21 cellular contexts compared by ENCODE assay signal in the genomic region with DNA sequence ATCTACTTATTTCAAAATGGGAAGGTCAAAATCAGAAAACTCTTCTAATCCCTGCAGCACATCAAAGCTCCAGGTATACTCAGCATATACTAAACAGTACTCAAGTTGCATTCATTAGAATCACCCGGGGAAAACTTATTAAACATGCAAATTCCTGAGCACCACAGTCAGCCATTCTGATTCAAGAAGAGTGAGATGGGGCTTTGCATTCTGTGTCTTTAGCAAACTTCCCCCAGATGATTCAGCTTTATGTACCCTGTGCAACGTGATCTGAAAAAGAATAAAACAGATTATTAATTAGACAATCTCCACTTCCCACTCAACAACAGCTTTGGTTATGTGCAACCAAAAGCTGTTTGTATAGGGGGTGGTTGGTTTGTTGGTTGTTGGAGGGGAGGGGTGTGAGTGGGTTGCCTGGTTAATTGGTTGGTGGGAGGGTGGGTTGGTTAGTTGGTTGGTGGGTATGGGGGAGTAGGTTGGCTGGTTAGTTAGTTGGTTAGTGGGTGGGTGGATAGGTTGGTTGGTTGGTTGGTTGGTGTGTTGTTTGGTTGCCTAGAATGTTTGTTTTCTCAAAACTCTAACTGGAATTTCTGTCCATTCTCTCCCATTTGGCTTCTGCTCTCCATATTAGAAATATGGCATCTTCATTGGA.
A peak's percentile ranks its signal among the peaks of the same experiment; 100 is the strongest.
DNase-seq lines count a peak whose midpoint lies in the region; ATAC-seq and TF ChIP-seq lines count a peak whose summit lies in the region.
"Had no signal": no experiment of that assay in that cellular context is flagged by ENCODE, and none has a peak within 500 bp of the region (broad histone marks: within the 10 kb centered on the region; RNA-seq: fewer than 3 reads in every experiment).

No MANE protein-coding gene starts in this region.

- no peaks in the 10 kb centered on the region for H4K20me1 ChIP-seq in osteoblast (ENCODE audit: insufficient read depth, low read length)

- H3K27ac ChIP-seq in osteoblast (ENCODE audit: low read depth, low read length) (no peak overlapping the region), tibial artery (no peak overlapping the region)
- H3K27ac ChIP-seq: KMS-11, RWPE1 had no signal

- H3K4me3 ChIP-seq in epithelial cell of esophagus (ENCODE audit: low read length) (no peak overlapping the region), osteoblast (ENCODE audit: insufficient read depth, low read length) (no peak overlapping the region), tibial artery (no peak overlapping the region)

- H3K27me3 ChIP-seq in osteoblast (ENCODE audit: insufficient read depth, low read length) (no peaks in the 10 kb centered on the region), tibial artery (peaks cover 0 to 3% of the 10 kb centered on the region in 2 donors)

- no peak overlapping the region for H3K4me2 ChIP-seq in osteoblast (ENCODE audit: insufficient read depth, low read length)
- H3K4me2 ChIP-seq: KMS-11 had no signal

- DNase-seq in EL (peak; percentile 29), NCI-H526 treated with DMSO at 0.1 percent for 48 hours (lab: John Stamatoyannopoulos, UW) (peak; percentile 6), epithelial cell of esophagus (ENCODE audit: low read depth) (peak; percentile 13), osteoblast (ENCODE audit: insufficient read length, low spot score, missing footprints) (peak; percentile 87), tibial artery (no peak), GM03348 (ENCODE audit: low spot score) (no peak), left cardiac atrium (no peak)
- DNase-seq: CD4-positive, alpha-beta memory T cell; COR-L47; DMS 273 treated with DMSO at 0.1 percent for 48 hours; DMS79; H9; NCI-H1048; NCI-H1417; NCI-H1694; NCI-H2029 treated with DMSO at 0.1 percent for 48 hours; NCI-H69; SHP77 treated with DMSO at 0.1 percent for 48 hours had no signal

- H3K4me1 ChIP-seq in osteoblast (ENCODE audit: insufficient read depth, low read length): peaks cover 4% of the 10 kb centered on the region
- H3K4me1 ChIP-seq in tibial artery: no peaks in the 10 kb centered on the region

- no peaks in the 10 kb centered on the region for H3K79me2 ChIP-seq in osteoblast (ENCODE audit: insufficient read depth, low read length)

- intact Hi-C loops in tibial artery (cut with DNase I; ENCODE audit: low total_unique reads): no loop called here
- intact Hi-C loops in left cardiac atrium (cut with DNase I): no loop called here

- TF ChIP-seq CTCF in epithelial cell of esophagus (IDR thresholded peaks at IDR 0.05; ENCODE audit: insufficient read depth, low read depth, low read length, missing control alignments) (no peak), osteoblast (IDR thresholded peaks at IDR 0.05; ENCODE audit: extremely low read depth, low read depth, low read length) (no peak), tibial artery (IDR thresholded peaks at IDR 0.05) (no peak)

- no peak for ATAC-seq in left cardiac atrium
- no peak for ATAC-seq in HG02870 (IDR thresholded peaks at IDR 0.05; ENCODE audit: unreplicated experiment)

- no peaks in the 10 kb centered on the region for H3K9me3 ChIP-seq in osteoblast (ENCODE audit: low read depth, low read length)
- no peaks in the 10 kb centered on the region for H3K9me3 ChIP-seq in tibial artery

- H2AFZ ChIP-seq in osteoblast (ENCODE audit: low read length): no peak overlapping the region

- no peaks in the 10 kb centered on the region for H3K36me3 ChIP-seq in osteoblast (ENCODE audit: insufficient read depth, low read length)
- no peaks in the 10 kb centered on the region for H3K36me3 ChIP-seq in tibial artery

Comparison
In these comparisons a context has a peak if more than half of its experiments do, and no peak if none do; other contexts are left out.
1. DNase-seq: peak in EL (single experiment), NCI-H526 treated with DMSO at 0.1 percent for 48 hours (single experiment), epithelial cell of esophagus (single experiment) and osteoblast (single experiment); none in tibial artery (0 of 2), GM03348 (single experiment) and left cardiac atrium (single experiment).